In genomic region chr2:108535380-108535677, GRCh38 we compare ENCODE assay signal across 9 cellular contexts. TPM values are rescaled to one million over a fixed set of nuclear protein-coding genes. Genes with fewer than 3 reads are reported as not detected.
DNase-seq lines count a peak whose midpoint lies in the region; ATAC-seq, FAIRE-seq and TF ChIP-seq lines count a peak whose summit lies in the region.
"Had no signal": no experiment of that assay in that cellular context is flagged by ENCODE, and none has a peak within 500 bp of the region (broad histone marks: within the 10 kb centered on the region; RNA-seq: fewer than 3 reads in every experiment).

No MANE protein-coding gene starts in this region.

- H3K9me3 ChIP-seq in BLaER1 treated with 17β-estradiol and CSF1 and Interleukin-3, amounts not matched to agents 10 nM and 100 nM (replicated peaks in 1 of 11) = no peaks in the 10 kb centered on the region
- H3K9me3 ChIP-seq in MM.1S (replicated peaks; ENCODE audit: insufficient read depth, low read length) = no peaks in the 10 kb centered on the region
- no peaks in the 10 kb centered on the region for H3K9me3 ChIP-seq in effector memory CD4-positive, alpha-beta T cell (ENCODE audit: control insufficient read depth, low read length)

- peak overlapping the region; percentile 84 to 99 (median 96) for H3K4me3 ChIP-seq in BLaER1 treated with 17β-estradiol and CSF1 and Interleukin-3, amounts not matched to agents 10 nM and 100 nM
- peak overlapping the region; percentile 97 for H3K4me3 ChIP-seq in MM.1S (ENCODE audit: low read length)
- peak overlapping the region; percentile 51 for H3K4me3 ChIP-seq in effector memory CD4-positive, alpha-beta T cell (ENCODE audit: insufficient read depth, low read depth, low read length, poor library complexity, severe bottlenecking)

- no peaks in the 10 kb centered on the region for H3K27me3 ChIP-seq in BLaER1 treated with 17β-estradiol and CSF1 and Interleukin-3, amounts not matched to agents 10 nM and 100 nM
- no peaks in the 10 kb centered on the region for H3K27me3 ChIP-seq in MM.1S (replicated peaks; ENCODE audit: insufficient read depth, low read length)
- no peaks in the 10 kb centered on the region for H3K27me3 ChIP-seq in effector memory CD4-positive, alpha-beta T cell (replicated peaks; ENCODE audit: control insufficient read depth, insufficient read depth, low read length, poor library complexity, severe bottlenecking)

- peak overlapping the region; percentile 92 for H3K4me3 Mint-ChIP-seq in natural killer cell treated with Interleukin-12 subunit alpha and Interleukin-12 subunit beta and Interleukin-15 and Interleukin-18, amount 100 ng/mL, for 72 hours

- peaks cover 3 to 53% (median 41%) of the 10 kb centered on the region in 11 experiments; a peak in 20 of 22 replicates for H4K20me1 ChIP-seq in BLaER1 treated with 17β-estradiol and CSF1 and Interleukin-3, amounts not matched to agents 10 nM and 100 nM
- H4K20me1 ChIP-seq in MM.1S (ENCODE audit: insufficient read depth, low read length) = no peaks in the 10 kb centered on the region

- H3K27ac Mint-ChIP-seq in natural killer cell treated with Interleukin-12 subunit alpha and Interleukin-12 subunit beta and Interleukin-15 and Interleukin-18, amount 100 ng/mL, for 72 hours = peak overlapping the region; percentile 36 to 87

- peaks cover 27 to 49% (median 44%) of the 10 kb centered on the region in 10 experiments for H3K4me1 ChIP-seq in BLaER1 treated with 17β-estradiol and CSF1 and Interleukin-3, amounts not matched to agents 10 nM and 100 nM
- peaks cover 8% of the 10 kb centered on the region; the same call in 1 of the 2 replicates for H3K4me1 ChIP-seq in MM.1S (ENCODE audit: low read length)
- peaks cover 8% of the 10 kb centered on the region for H3K4me1 ChIP-seq in effector memory CD4-positive, alpha-beta T cell (ENCODE audit: control insufficient read depth, insufficient read depth, low read length, poor library complexity, severe bottlenecking)

- peaks cover 0 to 12% (median 8%) of the 10 kb centered on the region in 11 experiments; a peak in 5 of 22 replicates for H3K36me3 ChIP-seq in BLaER1 treated with 17β-estradiol and CSF1 and Interleukin-3, amounts not matched to agents 10 nM and 100 nM
- no peaks in the 10 kb centered on the region for H3K36me3 ChIP-seq in MM.1S (replicated peaks; ENCODE audit: insufficient read depth, low read length)
- no peaks in the 10 kb centered on the region for H3K36me3 ChIP-seq in effector memory CD4-positive, alpha-beta T cell (ENCODE audit: control insufficient read depth, insufficient read depth, low read length)

- H3K9ac ChIP-seq in BLaER1 treated with 17β-estradiol and CSF1 and Interleukin-3, amounts not matched to agents 10 nM and 100 nM = peak overlapping the region; percentile 93 to 100 (median 99)
- H3K9ac ChIP-seq in MM.1S (ENCODE audit: low read length) = peak overlapping the region; percentile 73; the same call in 1 of the 2 replicates

- H3K4me2 ChIP-seq in BLaER1 treated with 17β-estradiol and CSF1 and Interleukin-3, amounts not matched to agents 10 nM and 100 nM = peak overlapping the region; percentile 78 to 96 (median 90)
- H3K4me2 ChIP-seq in MM.1S (ENCODE audit: low read depth, low read length) = peak overlapping the region; percentile 84

- TF ChIP-seq CTCF in MM.1S (IDR thresholded peaks at IDR 0.05; ENCODE audit: low read length) = no peak

- no peaks in the 10 kb centered on the region for H3K9me2 ChIP-seq in MM.1S (replicated peaks; ENCODE audit: insufficient read depth, low read length)

- ATAC-seq in natural killer cell treated with Interleukin-12 subunit alpha and Interleukin-12 subunit beta and Interleukin-15 and Interleukin-18, amount 100 ng/mL, for 72 hours = no peak
- ATAC-seq in GM21723 (IDR thresholded peaks at IDR 0.05; ENCODE audit: unreplicated experiment) = no peak
- no peak for ATAC-seq in GM21529 (IDR thresholded peaks at IDR 0.05; ENCODE audit: unreplicated experiment)

- peaks cover 57% of the 10 kb centered on the region for H3K79me2 ChIP-seq in MM.1S (ENCODE audit: low read length)

- H3F3A ChIP-seq in MM.1S (ENCODE audit: insufficient read depth, low read length) = peaks cover 12% of the 10 kb centered on the region; the same call in 1 of the 2 replicates

- no peaks in the 10 kb centered on the region for H3K9me3 Mint-ChIP-seq in natural killer cell treated with Interleukin-12 subunit alpha and Interleukin-12 subunit beta and Interleukin-15 and Interleukin-18, amount 100 ng/mL, for 72 hours

- peak overlapping the region; percentile 55; the same call in 1 of the 2 replicates for H2AFZ ChIP-seq in MM.1S (ENCODE audit: low read length)

- H3K27ac ChIP-seq in BLaER1 treated with 17β-estradiol and CSF1 and Interleukin-3, amounts not matched to agents 10 nM and 100 nM = peak overlapping the region; percentile 92 to 99 (median 97); a peak in 20 of 22 replicates
- peak overlapping the region; percentile 63; the same call in 1 of the 2 replicates for H3K27ac ChIP-seq in MM.1S (ENCODE audit: low read length)
- H3K27ac ChIP-seq in effector memory CD4-positive, alpha-beta T cell (ENCODE audit: insufficient read depth, low read length, poor library complexity, severe bottlenecking) = no peak overlapping the region

- no peaks in the 10 kb centered on the region for H3K27me3 Mint-ChIP-seq in natural killer cell treated with Interleukin-12 subunit alpha and Interleukin-12 subunit beta and Interleukin-15 and Interleukin-18, amount 100 ng/mL, for 72 hours

- peaks cover 27 to 35% of the 10 kb centered on the region in 2 donors for H3K4me1 Mint-ChIP-seq in natural killer cell treated with Interleukin-12 subunit alpha and Interleukin-12 subunit beta and Interleukin-15 and Interleukin-18, amount 100 ng/mL, for 72 hours (ENCODE audit: low read depth in 2 of 2)

- H3K36me3 Mint-ChIP-seq in natural killer cell treated with Interleukin-12 subunit alpha and Interleukin-12 subunit beta and Interleukin-15 and Interleukin-18, amount 100 ng/mL, for 72 hours = no peaks in the 10 kb centered on the region

- DNase-seq in MM.1S (no peak), HTR-8/SVneo (ENCODE audit: insufficient read length, low spot score) (no peak)
- no peak for DNase-seq in effector memory CD4-positive, alpha-beta T cell
- DNase-seq in natural killer cell treated with Interleukin-12 subunit alpha and Interleukin-12 subunit beta and Interleukin-15 and Interleukin-18, amount 100 ng/mL, for 72 hours (ENCODE audit: low spot score) = no peak
- no peak for DNase-seq in NK-92 treated with Interleukin-12 subunit alpha and Interleukin-12 subunit beta, amount 100 ng/mL, for 24 hours (lab: John Stamatoyannopoulos, UW)

- no peak for FAIRE-seq in HTR-8/SVneo (lab: Jason Lieb, UNC)
- FAIRE-seq: colon had no signal

RNA-seq across cellular contexts. Expression of gene LIMS1, which starts 1.1 kb away (rescaled TPM):
- 10 to 100 TPM; 38.7 to 44.7 TPM for total RNA-seq in natural killer cell treated with Interleukin-12 subunit alpha and Interleukin-12 subunit beta and Interleukin-15 and Interleukin-18, amount 100 ng/mL, for 72 hours
